21 cellular contexts compared by ENCODE assay signal in the genomic region with DNA sequence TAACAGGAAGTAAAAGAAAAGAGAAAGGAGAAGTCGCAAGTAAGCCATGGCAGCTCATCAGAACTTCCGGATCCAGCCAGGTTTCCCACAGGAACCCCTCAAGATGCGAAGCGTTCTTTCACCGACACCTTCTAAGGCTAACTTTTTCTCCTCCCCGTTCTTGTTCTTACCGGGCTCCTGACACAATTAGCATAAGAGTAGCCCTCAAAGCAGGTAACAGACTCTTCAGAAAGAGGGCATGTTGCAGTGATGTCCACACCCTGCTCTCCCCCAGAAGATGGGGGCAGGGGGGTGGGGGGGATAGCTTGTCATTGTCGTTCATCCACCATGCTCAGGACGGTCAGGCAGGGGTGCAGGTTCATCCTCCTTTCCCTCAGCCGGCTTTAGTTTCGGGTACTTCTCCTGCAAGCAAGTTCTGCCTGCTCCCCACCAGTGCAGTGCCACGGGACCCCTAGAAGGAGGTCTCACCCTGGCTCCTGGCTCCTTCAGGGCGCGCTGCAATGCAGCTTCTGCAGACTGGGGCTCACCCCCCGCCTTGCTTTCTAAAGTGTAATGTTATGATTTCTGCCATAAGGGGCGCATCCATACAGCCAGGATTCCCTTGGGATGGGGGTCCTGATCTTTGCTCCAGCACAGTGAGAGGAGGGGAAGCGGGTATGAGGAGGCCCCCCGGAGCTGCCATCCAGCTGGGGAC. TPM values are rescaled to one million over a fixed set of nuclear protein-coding genes. Genes with fewer than 3 reads are reported as not detected.
"Had no signal": no experiment of that assay in that cellular context is flagged by ENCODE, and none has a peak within 500 bp of the region (broad histone marks: within the 10 kb centered on the region; RNA-seq: fewer than 3 reads in every experiment).

No MANE protein-coding gene starts in this region.

- H3K4me1 Mint-ChIP-seq: activated CD4-positive, alpha-beta T cell treated with anti-CD3 and anti-CD28 coated beads, Interleukin-2, amount 10 ng/mL, durations not matched to agents 7 days and 5 days; activated T-helper 17 cell treated with anti-CD3 and anti-CD28 coated beads, Interleukin-2, amount 50 U/mL, for 72 hours; stimulated activated naive B cell treated with anti-CD40 and anti-IgM and Interleukin-4, amounts not matched to agents 10 μg/mL and 1 μg/mL and 100 μg/mL, for 72 hours had no signal

- H3K27ac ChIP-seq: coronary artery, epithelial cell of prostate, gastroesophageal sphincter, hepatocyte, sigmoid colon, transverse colon had no signal

- DNase-seq: activated CD4-positive, alpha-beta T cell treated with anti-CD3 and anti-CD28 coated beads, Interleukin-2, amount 10 ng/mL, durations not matched to agents 7 days and 5 days; activated naive CD4-positive, alpha-beta T cell treated with anti-CD3 and anti-CD28 coated beads for 36 hours; activated T-cell treated with anti-CD3 and anti-CD28 coated beads for 4 hours; central memory CD4-positive, alpha-beta T cell; effector CD8-positive, alpha-beta T cell; mucosa of descending colon; naive thymus-derived CD8-positive, alpha-beta T cell; occipital lobe; sigmoid colon; stimulated activated CD4-positive, alpha-beta T cell treated with anti-CD3 and anti-CD28 coated beads, Interleukin-2, amount 100 ng/mL, for 24 hours; stimulated activated naive B cell treated with anti-CD40 and anti-IgM and Interleukin-4, amounts not matched to agents 10 μg/mL and 1 μg/mL and 100 μg/mL, for 72 hours; T-helper 1 cell; transverse colon had no signal

- H3K36me3 Mint-ChIP-seq: stimulated activated naive B cell treated with anti-CD40 and anti-IgM and Interleukin-4, amounts not matched to agents 10 μg/mL and 1 μg/mL and 100 μg/mL, for 72 hours had no signal

- H3K4me3 ChIP-seq: coronary artery, gastroesophageal sphincter, hepatocyte, mucosa of descending colon, sigmoid colon, transverse colon had no signal

- H3K4me2 ChIP-seq: hepatocyte had no signal

- H3K36me3 ChIP-seq: gastroesophageal sphincter, sigmoid colon, transverse colon had no signal

- H3K9me3 Mint-ChIP-seq: activated CD4-positive, alpha-beta T cell treated with anti-CD3 and anti-CD28 coated beads, Interleukin-2, amount 10 ng/mL, durations not matched to agents 7 days and 5 days; activated naive CD4-positive, alpha-beta T cell treated with anti-CD3 and anti-CD28 coated beads for 36 hours; activated T-helper 17 cell treated with anti-CD3 and anti-CD28 coated beads, Interleukin-2, amount 50 U/mL, for 72 hours had no signal

- H3K4me1 ChIP-seq: gastroesophageal sphincter, sigmoid colon, transverse colon had no signal

- ATAC-seq: activated T-helper 17 cell treated with anti-CD3 and anti-CD28 coated beads, Interleukin-2, amount 50 U/mL, for 72 hours; gastroesophageal sphincter; mucosa of descending colon; naive thymus-derived CD8-positive, alpha-beta T cell; stimulated activated naive B cell treated with anti-CD40 and anti-IgM and Interleukin-4, amounts not matched to agents 10 μg/mL and 1 μg/mL and 100 μg/mL, for 72 hours had no signal

- H3K4me3 Mint-ChIP-seq: activated CD4-positive, alpha-beta T cell treated with anti-CD3 and anti-CD28 coated beads, Interleukin-2, amount 10 ng/mL, durations not matched to agents 7 days and 5 days; activated naive CD4-positive, alpha-beta T cell treated with anti-CD3 and anti-CD28 coated beads for 36 hours; activated T-helper 17 cell treated with anti-CD3 and anti-CD28 coated beads, Interleukin-2, amount 50 U/mL, for 72 hours; naive thymus-derived CD8-positive, alpha-beta T cell; stimulated activated naive B cell treated with anti-CD40 and anti-IgM and Interleukin-4, amounts not matched to agents 10 μg/mL and 1 μg/mL and 100 μg/mL, for 72 hours had no signal

- H3K27ac Mint-ChIP-seq: activated CD4-positive, alpha-beta T cell treated with anti-CD3 and anti-CD28 coated beads, Interleukin-2, amount 10 ng/mL, durations not matched to agents 7 days and 5 days; activated naive CD4-positive, alpha-beta T cell treated with anti-CD3 and anti-CD28 coated beads for 36 hours; activated T-helper 17 cell treated with anti-CD3 and anti-CD28 coated beads, Interleukin-2, amount 50 U/mL, for 72 hours; naive thymus-derived CD8-positive, alpha-beta T cell; stimulated activated naive B cell treated with anti-CD40 and anti-IgM and Interleukin-4, amounts not matched to agents 10 μg/mL and 1 μg/mL and 100 μg/mL, for 72 hours had no signal

- H3K9me3 ChIP-seq: gastroesophageal sphincter, mucosa of descending colon, sigmoid colon, transverse colon had no signal

RNA-seq across cellular contexts. Expression of a gene that starts 2.3 kb away (rescaled TPM):
- total RNA-seq: activated CD4-positive, alpha-beta T cell treated with anti-CD3 and anti-CD28 coated beads, Interleukin-2, amount 10 ng/mL, durations not matched to agents 7 days and 5 days; activated CD8-positive, alpha-beta memory T cell treated with anti-CD3 and anti-CD28 coated beads for 36 hours; activated naive CD4-positive, alpha-beta T cell treated with anti-CD3 and anti-CD28 coated beads for 36 hours; activated T-helper 17 cell treated with anti-CD3 and anti-CD28 coated beads, Interleukin-2, amount 50 U/mL, for 72 hours; lung microvascular endothelial cell; naive thymus-derived CD8-positive, alpha-beta T cell; pulmonary artery endothelial cell; transverse colon had no signal
